In the genomic region with DNA sequence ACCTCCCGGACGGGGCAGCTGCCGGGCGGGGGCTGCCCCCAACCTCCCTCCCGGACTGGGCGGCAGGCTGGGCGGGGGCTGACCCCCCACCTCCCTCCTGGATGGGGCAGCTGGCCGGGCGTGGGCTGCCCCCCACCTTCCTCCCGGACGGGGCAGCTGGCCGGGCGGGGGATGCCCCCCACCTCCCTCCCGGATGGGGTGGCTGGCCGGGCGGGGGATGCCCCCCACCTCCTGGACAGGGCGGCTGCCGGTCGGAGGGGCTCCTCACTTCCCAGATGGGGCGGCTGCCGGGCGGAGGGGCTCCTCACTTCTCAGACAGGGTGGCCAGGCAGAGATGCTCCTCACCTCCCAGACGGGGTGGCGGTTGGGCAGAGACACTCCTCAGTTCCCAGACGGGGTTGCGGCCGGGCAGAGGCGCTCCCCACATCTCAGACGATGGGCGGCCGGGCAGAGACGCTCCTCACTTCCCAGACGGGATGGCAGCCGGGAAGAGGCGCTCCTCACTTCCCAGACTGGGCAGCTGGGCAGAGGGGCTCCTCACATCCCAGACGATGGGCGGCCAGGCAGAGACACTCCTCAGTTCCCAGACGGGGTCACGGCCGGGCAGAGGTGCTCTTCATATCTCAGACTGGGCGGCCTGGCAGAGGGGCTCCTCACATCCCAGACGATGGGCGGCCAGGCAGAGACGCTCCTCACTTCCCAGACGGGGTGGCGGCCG, we compare ENCODE assay signal across 4 cellular contexts.
DNase-seq lines count a peak whose midpoint lies in the region; ATAC-seq, FAIRE-seq and TF ChIP-seq lines count a peak whose summit lies in the region.
"Not testable (repeated sequence)": the region's sequence is repeated elsewhere in the genome, so short reads cannot be mapped to it uniquely, and the experiment has no call there.

No MANE protein-coding gene starts in this region.

- H3K4me1 ChIP-seq in right cardiac atrium (ENCODE audit: control insufficient read depth, insufficient read depth, low read length); kidney (ENCODE audit: control insufficient read depth in 1 of 2, insufficient read depth in 1 of 2, low read depth in 1 of 2, low read length in 2 of 2): not testable (repeated sequence)

- ATAC-seq in right cardiac atrium: not testable (repeated sequence)
- ATAC-seq in stimulated activated naive CD8-positive, alpha-beta T cell treated with anti-CD3 and anti-CD28 coated beads, Interleukin-15, amount 100 ng/mL, for 72 hours: peak; percentile 33

- not testable (repeated sequence) for H3K9me3 ChIP-seq in right cardiac atrium (ENCODE audit: control insufficient read depth, low read length); kidney (ENCODE audit: control insufficient read depth in 1 of 2, low read length in 2 of 2)

- H3K9me3 Mint-ChIP-seq in stimulated activated naive CD8-positive, alpha-beta T cell treated with anti-CD3 and anti-CD28 coated beads, Interleukin-15, amount 100 ng/mL, for 72 hours: not testable (repeated sequence)

- H3K4me3 Mint-ChIP-seq in stimulated activated naive CD8-positive, alpha-beta T cell treated with anti-CD3 and anti-CD28 coated beads, Interleukin-15, amount 100 ng/mL, for 72 hours: not testable (repeated sequence)

- H3K9ac ChIP-seq in kidney (ENCODE audit: low read length in 2 of 2): not testable (repeated sequence)

- not testable (repeated sequence) for H3K4me3 ChIP-seq in right cardiac atrium (ENCODE audit: low read length); kidney (ENCODE audit: low read length in 2 of 2)

- not testable (repeated sequence) for H3K36me3 ChIP-seq in kidney (ENCODE audit: control insufficient read depth in 1 of 2, insufficient read depth in 2 of 2, low read length in 2 of 2)

- peak in 2 of 3 donors; percentile 11 to 53 for DNase-seq in right cardiac atrium
- DNase-seq in kidney: peak; percentile 48
- peak; percentile 60 for DNase-seq in posterior vena cava (ENCODE audit: low spot score)
- DNase-seq in stimulated activated naive CD8-positive, alpha-beta T cell treated with anti-CD3 and anti-CD28 coated beads, Interleukin-15, amount 100 ng/mL, for 72 hours: not testable (repeated sequence)

- intact Hi-C loops in right cardiac atrium (cut with DNase I); kidney (cut with DNase I); posterior vena cava (cut with DNase I): not testable (repeated sequence)

- H3K27ac Mint-ChIP-seq in stimulated activated naive CD8-positive, alpha-beta T cell treated with anti-CD3 and anti-CD28 coated beads, Interleukin-15, amount 100 ng/mL, for 72 hours: not testable (repeated sequence)

- WGBS in right cardiac atrium: 91% methylated on average over 42 of the region's 47 CpGs

- H3K27me3 Mint-ChIP-seq in stimulated activated naive CD8-positive, alpha-beta T cell treated with anti-CD3 and anti-CD28 coated beads, Interleukin-15, amount 100 ng/mL, for 72 hours: not testable (repeated sequence)

- H3K27me3 ChIP-seq in right cardiac atrium (ENCODE audit: control insufficient read depth, insufficient read depth): not testable (repeated sequence)

- not testable (repeated sequence) for FAIRE-seq in kidney (lab: Jason Lieb, UNC)

- not testable (repeated sequence) for H3K4me1 Mint-ChIP-seq in stimulated activated naive CD8-positive, alpha-beta T cell treated with anti-CD3 and anti-CD28 coated beads, Interleukin-15, amount 100 ng/mL, for 72 hours

- H3K27ac ChIP-seq in right cardiac atrium (ENCODE audit: low read length); kidney (ENCODE audit: low read depth in 2 of 2, low read length in 2 of 2): not testable (repeated sequence)

- TF ChIP-seq CTCF in kidney (IDR thresholded peaks at IDR 0.05; ENCODE audit: borderline replicate concordance, extremely low read depth, insufficient read depth): not testable (repeated sequence)
